Comparison of ENCODE assay signal across 14 cellular contexts in the genomic region with DNA sequence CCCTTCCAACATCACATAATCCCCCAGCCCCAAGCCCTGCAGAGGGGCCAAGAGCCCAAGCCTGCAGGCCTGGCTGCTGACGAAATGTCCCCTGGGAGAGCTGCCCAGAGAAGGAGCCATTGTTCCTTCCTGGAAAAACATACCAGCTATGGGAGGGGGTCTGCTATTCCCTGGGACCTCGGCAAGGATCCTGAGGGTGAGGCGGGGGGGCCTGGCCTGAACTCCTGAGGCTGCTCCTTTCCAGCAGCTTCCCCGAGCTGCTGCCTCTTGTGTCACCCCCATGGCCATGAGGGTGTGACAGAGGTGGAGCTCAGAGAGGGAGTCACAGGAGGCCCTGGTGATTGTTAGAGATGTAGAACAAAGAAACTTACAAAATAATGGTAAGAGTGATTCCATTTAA. TPM values are rescaled to one million over a fixed set of nuclear protein-coding genes. Genes with fewer than 3 reads are reported as not detected.
DNase-seq lines count a peak whose midpoint lies in the region; ATAC-seq and TF ChIP-seq lines count a peak whose summit lies in the region.
"Had no signal": no experiment of that assay in that cellular context is flagged by ENCODE, and none has a peak within 500 bp of the region (broad histone marks: within the 10 kb centered on the region; RNA-seq: fewer than 3 reads in every experiment).

No MANE protein-coding gene starts in this region.

- H3K27ac Mint-ChIP-seq in glutamatergic neuron (ENCODE audit: unreplicated experiment) = peak overlapping the region; percentile 85
- H3K27ac Mint-ChIP-seq: endodermal cell had no signal

- no peaks in the 10 kb centered on the region for H3K36me3 Mint-ChIP-seq in glutamatergic neuron (ENCODE audit: unreplicated experiment)

- H3K79me2 ChIP-seq in PC-9 (ENCODE audit: low read depth) = peaks cover 72% of the 10 kb centered on the region

- no peak for TF ChIP-seq EP300 in sigmoid colon (IDR thresholded peaks at IDR 0.05)

- H3K27ac ChIP-seq in PC-9 = peak overlapping the region; percentile 90
- H3K27ac ChIP-seq in sigmoid colon = peak overlapping the region in 1 of 4 donors; percentile 5
- H3K27ac ChIP-seq: BLaER1 had no signal

- H3K36me3 ChIP-seq in H7 (replicated peaks; ENCODE audit: control insufficient read depth, insufficient read depth, low read length) = no peaks in the 10 kb centered on the region
- H3K36me3 ChIP-seq in PC-9 (ENCODE audit: low read depth) = peaks cover 21% of the 10 kb centered on the region; the same call in 1 of the 2 replicates
- H3K36me3 ChIP-seq in sigmoid colon = no peaks in the 10 kb centered on the region
- H3K36me3 ChIP-seq: BLaER1 had no signal

- H3K27me3 Mint-ChIP-seq in glutamatergic neuron (ENCODE audit: unreplicated experiment) = peaks cover 10% of the 10 kb centered on the region

- no TSS peak for BruUV-seq in PC-9 (replicated peaks; lab: Mats Ljungman, UMichigan)

- POLR2A ChIA-PET in PC-9 (lab: Charles Lee; ENCODE audit: unreplicated experiment) = no interaction called here

- no peak overlapping the region for H2AFZ ChIP-seq in PC-9

- H3K9me3 Mint-ChIP-seq in glutamatergic neuron (ENCODE audit: unreplicated experiment) = peaks cover 10% of the 10 kb centered on the region
- H3K9me3 Mint-ChIP-seq: endodermal cell had no signal

- H3K4me2 ChIP-seq in PC-9 = peak overlapping the region; percentile 98
- H3K4me2 ChIP-seq: BLaER1 had no signal

- WGBS in sigmoid colon, 2 donors = 71 to 86% methylated on average over 4 of the region's 4 CpGs

- peaks cover 58% of the 10 kb centered on the region for H3K4me1 Mint-ChIP-seq in glutamatergic neuron (ENCODE audit: low read depth, unreplicated experiment)

- H3K4me1 ChIP-seq in PC-9 (replicated peaks; ENCODE audit: insufficient read depth) (peaks cover 99% of the 10 kb centered on the region), sigmoid colon (peaks cover 0 to 27% (median 14%) of the 10 kb centered on the region in 4 donors)

- H4K20me1 ChIP-seq in PC-9 (ENCODE audit: insufficient read depth) = no peaks in the 10 kb centered on the region
- H4K20me1 ChIP-seq: BLaER1 had no signal

- H3K4me3 ChIP-seq in H7 (ENCODE audit: insufficient read depth, low read depth, low read length) (no peak overlapping the region), PC-9 (peak overlapping the region; percentile 25; the same call in 1 of the 2 replicates), sigmoid colon (no peak overlapping the region)
- H3K4me3 ChIP-seq: BLaER1 had no signal

- no peak for TF ChIP-seq POLR2A in sigmoid colon (IDR thresholded peaks at IDR 0.05)

- H3K27me3 ChIP-seq in H7 (ENCODE audit: control insufficient read depth, insufficient read depth, low read length) = no peaks in the 10 kb centered on the region
- no peaks in the 10 kb centered on the region for H3K27me3 ChIP-seq in PC-9 (ENCODE audit: insufficient read depth, low read depth)
- H3K27me3 ChIP-seq in sigmoid colon = no peaks in the 10 kb centered on the region
- H3K27me3 ChIP-seq: BLaER1 had no signal

- intact Hi-C loops in PC-9 (cut with micrococcal nuclease; ENCODE audit: unreplicated experiment) = no loop called here
- intact Hi-C loops in sigmoid colon (cut with DNase I) = no loop called here

- H3F3A ChIP-seq in PC-9 (ENCODE audit: insufficient read depth, low read depth) = peaks cover 74% of the 10 kb centered on the region

- H3K9me2 ChIP-seq in PC-9 (ENCODE audit: insufficient read depth) = no peaks in the 10 kb centered on the region

- CTCF ChIA-PET in PC-9 (lab: Charles Lee) = no interaction called here

- peak overlapping the region; percentile 49 for H3K4me3 Mint-ChIP-seq in glutamatergic neuron (ENCODE audit: unreplicated experiment)
- H3K4me3 Mint-ChIP-seq: endodermal cell had no signal

- no peaks in the 10 kb centered on the region for H3K9me3 ChIP-seq in PC-9 (ENCODE audit: insufficient read depth, low read depth)
- H3K9me3 ChIP-seq in sigmoid colon = no peaks in the 10 kb centered on the region
- H3K9me3 ChIP-seq: BLaER1 had no signal

- TF ChIP-seq CTCF in PC-9 (conservative IDR thresholded peaks at IDR 0.05) = no peak
- no peak for TF ChIP-seq CTCF in glutamatergic neuron (IDR thresholded peaks at IDR 0.05; ENCODE audit: partially characterized antibody, unreplicated experiment)
- no peak for TF ChIP-seq CTCF in sigmoid colon (IDR thresholded peaks at IDR 0.05)

- ATAC-seq in HG03571 (IDR thresholded peaks at IDR 0.05; ENCODE audit: unreplicated experiment) = no peak

- DNase-seq in H7 (peak; percentile 44), PC-9 (no peak), glutamatergic neuron (no peak), sigmoid colon (peak; percentile 53), NCI-H2107 (lab: John Stamatoyannopoulos, UW) (no peak), DMS 273 (lab: John Stamatoyannopoulos, UW; ENCODE audit: unreplicated experiment) (no peak)
- no peak for DNase-seq in activated CD4-positive, alpha-beta T cell treated with anti-CD3 and anti-CD28 coated beads, Interleukin-2, amount 50 U/mL, for 48 hours
- DNase-seq: activated CD4-positive, alpha-beta T cell treated with anti-CD3 and anti-CD28 coated beads, Interleukin-2, amount 50 U/mL, for 1 hour; activated gamma-delta T cell; endodermal cell; small intestine; stimulated activated CD4-positive, alpha-beta T cell treated with anti-CD3 and anti-CD28 coated beads, Interleukin-4, amount 100 ng/mL, for 24 hours had no signal

RNA-seq across cellular contexts. Expression of a gene that starts 12.9 kb away (rescaled TPM):
- 11.8 and 18.4 TPM in 2 replicates for total RNA-seq in H7 (2014; rRNA removed; shearing (Covaris generic))
- 35.8 and 50.7 TPM in 2 replicates for total RNA-seq in PC-9 (2021)
- 163 TPM for total RNA-seq in glutamatergic neuron (ENCODE audit: unreplicated experiment)
- total RNA-seq in sigmoid colon = 10 to 100 TPM in 3 of 4 donors, 1 to 10 TPM in 1; 7.6 to 27.7 (median 14.6) TPM
- 1 to 10 TPM in 2 of 3 donors, not detected in 1; 3.0 to 7.4 TPM for polyA plus RNA-seq in sigmoid colon

RNA-seq across cellular contexts. Expression of a gene that starts 53.0 kb away (rescaled TPM):
- 10.5 and 13.6 TPM in 2 replicates for total RNA-seq in H7 (2014; rRNA removed; shearing (Covaris generic))
- total RNA-seq in PC-9 (2021) (6.0 and 6.1 TPM in 2 replicates), glutamatergic neuron (ENCODE audit: unreplicated experiment) (19.5 TPM), sigmoid colon (10 to 100 TPM in 3 of 4 donors, 1 to 10 TPM in 1; 10.0 to 17.8 (median 13.8) TPM)
- 10 to 100 TPM in 1 of 3 donors, 1 to 10 TPM in 2; 3.5 to 18.5 (median 4.2) TPM for polyA plus RNA-seq in sigmoid colon

RNA-seq across cellular contexts. Expression of a gene that starts 55.4 kb away (rescaled TPM):
- 23.2 and 24.9 TPM in 2 replicates for total RNA-seq in H7 (2014; rRNA removed; shearing (Covaris generic))
- total RNA-seq in PC-9 (2021) = 67.2 and 81.8 TPM in 2 replicates
- total RNA-seq in glutamatergic neuron (ENCODE audit: unreplicated experiment) = 27.6 TPM
- total RNA-seq in sigmoid colon = 100 to 1,000 TPM in 1 of 4 donors, 10 to 100 TPM in 3; 43.3 to 129 (median 60.0) TPM
- polyA plus RNA-seq in sigmoid colon = 10 to 100 TPM in 1 of 3 donors, 1 to 10 TPM in 2; 9.6 to 36.4 (median 9.7) TPM

Comparison
In these comparisons a context has a peak if more than half of its experiments do, and no peak if none do; other contexts are left out.
1. DNase-seq: peak in H7 (single experiment) and sigmoid colon (single experiment); none in PC-9 (0 of 2), glutamatergic neuron (single experiment), NCI-H2107 (single experiment), DMS 273 (single experiment) and activated CD4-positive, alpha-beta T cell treated with anti-CD3 and anti-CD28 coated beads, Interleukin-2, amount 50 U/mL, for 48 hours (0 of 2).